Comparison of ENCODE assay signal across 4 cellular contexts in genomic region chr15:77396692-77397091, GRCh38.
TF ChIP-seq lines count a peak whose summit lies in the region.

No MANE protein-coding gene starts in this region.

TF ChIP-seq in SK-N-SH, 30 proteins besides CTCF, POLR2A, EP300 and RAD21 (continued from another document):
- TF ChIP-seq PBX3 (IDR thresholded peaks at IDR 0.05), result no peak
- TF ChIP-seq REST (IDR thresholded peaks at IDR 0.05; ENCODE audit: low read depth, low read length), result peak; percentile 40; the same call in 1 of the 2 replicates
- no peak for TF ChIP-seq NFIC (IDR thresholded peaks at IDR 0.05; ENCODE audit: borderline replicate concordance)
- TF ChIP-seq MEF2A (IDR thresholded peaks at IDR 0.05; ENCODE audit: borderline replicate concordance, low read depth), result no peak
TF ChIP-seq in SK-N-SH: peak in this region for 1.

TF ChIP-seq in SK-N-SH treated with all-trans-retinoic acid at 6 μM for 48 hours, 23 proteins besides CTCF, POLR2A, EP300 and RAD21 (continued from another document and continues in another):
- no peak for TF ChIP-seq CREB5 (CRISPR knock-in tag; IDR thresholded peaks at IDR 0.05; ENCODE audit: low read depth)
- no peak for TF ChIP-seq POU6F1 (CRISPR knock-in tag; IDR thresholded peaks at IDR 0.05; ENCODE audit: borderline replicate concordance, low read depth)
- TF ChIP-seq ZNF565 (CRISPR knock-in tag; conservative IDR thresholded peaks at IDR 0.05; ENCODE audit: low read depth), result no peak
- TF ChIP-seq ZFP30 (CRISPR knock-in tag; IDR thresholded peaks at IDR 0.05), result no peak
- no peak for TF ChIP-seq RARB (CRISPR knock-in tag; IDR thresholded peaks at IDR 0.05)
- TF ChIP-seq ISL1 (CRISPR knock-in tag; IDR thresholded peaks at IDR 0.05), result no peak
- TF ChIP-seq TCF4 (CRISPR knock-in tag; IDR thresholded peaks at IDR 0.05; ENCODE audit: borderline replicate concordance), result no peak
- no peak for TF ChIP-seq CSRNP3 (CRISPR knock-in tag; IDR thresholded peaks at IDR 0.05)
- no peak for TF ChIP-seq GLIS3 (CRISPR knock-in tag; IDR thresholded peaks at IDR 0.05)
- no peak for TF ChIP-seq ARNTL (CRISPR knock-in tag; IDR thresholded peaks at IDR 0.05; ENCODE audit: borderline replicate concordance, low read depth)
- TF ChIP-seq PATZ1 (CRISPR knock-in tag; IDR thresholded peaks at IDR 0.05; ENCODE audit: borderline replicate concordance), result no peak

TF ChIP-seq in HCT116, 20 proteins besides CTCF, POLR2A, EP300 and RAD21 (continued from another document):
- peak; percentile 21 for TF ChIP-seq REST (IDR thresholded peaks at IDR 0.05; ENCODE audit: low read depth)

TF ChIP-seq in PFSK-1, 5 proteins besides CTCF, POLR2A, EP300 and RAD21 (continued from another document):
- peak; percentile 63 to 83; a peak in 3 of 4 replicates for TF ChIP-seq REST (IDR thresholded peaks at IDR 0.05; ENCODE audit: insufficient read depth in 1 of 2, low read depth in 2 of 2, low read length in 2 of 2)
